In genomic region chr6:26156105-26156849, GRCh38 we compare ENCODE assay signal across 8 cellular contexts.
DNase-seq lines count a peak whose midpoint lies in the region; ATAC-seq and TF ChIP-seq lines count a peak whose summit lies in the region.

No MANE protein-coding gene starts in this region.

- H3K9me3 ChIP-seq in ovary = no peaks in the 10 kb centered on the region
- H3K9me3 ChIP-seq in thymus (ENCODE audit: control insufficient read depth) = no peaks in the 10 kb centered on the region

- DNase-seq in GM03348 (ENCODE audit: low spot score) (peak; percentile 94), HEK293T (ENCODE audit: extremely low spot score) (peak; percentile 88), MV-4-11 (lab: John Stamatoyannopoulos, UW) (peak; percentile 90), SKM-1 (lab: John Stamatoyannopoulos, UW; ENCODE audit: unreplicated experiment) (peak; percentile 70), Right ventricle myocardium inferior (ENCODE audit: missing footprints) (peak; percentile 96), ovary (peak; percentile 90 to 96 (median 94))
- DNase-seq in activated naive CD8-positive, alpha-beta T cell treated with anti-CD3 and anti-CD28 coated beads, Interleukin-2, amount 10 ng/mL, durations not matched to agents 7 days and 5 days = peak; percentile 94

- peaks cover 43% of the 10 kb centered on the region for H3K4me1 Mint-ChIP-seq in activated naive CD8-positive, alpha-beta T cell treated with anti-CD3 and anti-CD28 coated beads, Interleukin-2, amount 10 ng/mL, durations not matched to agents 7 days and 5 days

- H3K4me3 ChIP-seq in ovary (peak overlapping the region; percentile 77), thymus (ENCODE audit: low read length) (peak overlapping the region; percentile 77)

- CTCF ChIA-PET in HEK293T (lab: Yijun Ruan, JAX) = interaction anchor here (0.7 to 1.1 kb wide), 2 partner anchors 22 to 91 kb away, joined by 3 read pairs; no protein-coding TSS in a partner anchor

- peak overlapping the region; percentile 99 for H3K27ac Mint-ChIP-seq in activated naive CD8-positive, alpha-beta T cell treated with anti-CD3 and anti-CD28 coated beads, Interleukin-2, amount 10 ng/mL, durations not matched to agents 7 days and 5 days

- H3K27me3 ChIP-seq in ovary (no peaks in the 10 kb centered on the region), thymus (ENCODE audit: control insufficient read depth, insufficient read depth) (no peaks in the 10 kb centered on the region)

- 0 to 1% (median 0%) methylated on average over 61 of the region's 61 CpGs for WGBS in ovary, 3 donors
- WGBS in thymus = under 1% methylated on average over 61 of the region's 61 CpGs

- peak overlapping the region; percentile 51 to 98 for H3K27ac ChIP-seq in ovary
- peak overlapping the region; percentile 100 for H3K27ac ChIP-seq in thymus (ENCODE audit: low read depth)

- intact Hi-C loops in Right ventricle myocardium inferior (cut with DNase I) = loop anchor here (5.0 kb wide), 2 partner anchors 41 to 976 kb away; a partner anchor contains a TSS
- intact Hi-C loops in ovary (cut with DNase I) = loop anchor here (2.0 to 5.0 kb wide), 4 partner anchors 31 to 99 kb away; a partner anchor contains a TSS

- no peaks in the 10 kb centered on the region for H3K9me3 Mint-ChIP-seq in activated naive CD8-positive, alpha-beta T cell treated with anti-CD3 and anti-CD28 coated beads, Interleukin-2, amount 10 ng/mL, durations not matched to agents 7 days and 5 days

- POLR2A ChIA-PET in HEK293T (lab: Yijun Ruan, JAX) = interaction anchor here (0.8 to 10.2 kb wide), 45 partner anchors 9 to 1737 kb away, joined by 3 to 822 read pairs (median 10); a partner anchor contains a TSS
- POLR2A ChIA-PET in activated naive CD8-positive, alpha-beta T cell treated with anti-CD3 and anti-CD28 coated beads, Interleukin-2, amount 10 ng/mL, durations not matched to agents 7 days and 5 days (lab: Charles Lee) = interaction anchor here (0.6 to 8.5 kb wide), 57 partner anchors 9 to 1737 kb away, joined by 3 to 2352 read pairs (median 18); partner anchors contain the start of genes HFE and HMGN4

- H3K4me3 Mint-ChIP-seq in activated naive CD8-positive, alpha-beta T cell treated with anti-CD3 and anti-CD28 coated beads, Interleukin-2, amount 10 ng/mL, durations not matched to agents 7 days and 5 days = peak overlapping the region; percentile 100

- TF ChIP-seq POLR2A in ovary (IDR thresholded peaks at IDR 0.05) = peak; percentile 100

- H3K4me1 ChIP-seq in ovary (ENCODE audit: insufficient read depth) (no peaks in the 10 kb centered on the region), thymus (ENCODE audit: control insufficient read depth, insufficient read depth, low read length) (peaks cover 2% of the 10 kb centered on the region)

- peak; percentile 44 for ATAC-seq in activated naive CD8-positive, alpha-beta T cell treated with anti-CD3 and anti-CD28 coated beads, Interleukin-2, amount 10 ng/mL, durations not matched to agents 7 days and 5 days (ENCODE audit: low read depth)
- ATAC-seq in Right ventricle myocardium inferior = peak; percentile 90

- TF ChIP-seq CTCF in ovary (IDR thresholded peaks at IDR 0.05) = peak in 2 of 3 donors; percentile 12 to 17

- peaks cover 19% of the 10 kb centered on the region for H3K36me3 Mint-ChIP-seq in activated naive CD8-positive, alpha-beta T cell treated with anti-CD3 and anti-CD28 coated beads, Interleukin-2, amount 10 ng/mL, durations not matched to agents 7 days and 5 days

- no peaks in the 10 kb centered on the region for H3K36me3 ChIP-seq in ovary
- H3K36me3 ChIP-seq in thymus (ENCODE audit: control insufficient read depth, insufficient read depth) = no peaks in the 10 kb centered on the region

- H3K27me3 Mint-ChIP-seq in activated naive CD8-positive, alpha-beta T cell treated with anti-CD3 and anti-CD28 coated beads, Interleukin-2, amount 10 ng/mL, durations not matched to agents 7 days and 5 days = no peaks in the 10 kb centered on the region

- no peak for TF ChIP-seq EP300 in ovary (IDR thresholded peaks at IDR 0.05)

TF ChIP-seq in HEK293T, 16 proteins besides CTCF, POLR2A, EP300 and RAD21:
- TF ChIP-seq CTBP1 (IDR thresholded peaks at IDR 0.05; ENCODE audit: borderline replicate concordance) (peak; percentile 66; the same call in 1 of the 2 replicates), FOXA1 (IDR thresholded peaks at IDR 0.05) (no peak), BHLHE40 (IDR thresholded peaks at IDR 0.05; ENCODE audit: borderline replicate concordance) (no peak), L3MBTL2 (conservative IDR thresholded peaks at IDR 0.05) (no peak), ARNT (IDR thresholded peaks at IDR 0.05) (peak; percentile 27; the same call in 1 of the 2 replicates), ZNF384 (IDR thresholded peaks at IDR 0.05) (no peak), ELF4 (IDR thresholded peaks at IDR 0.05) (peak; percentile 94; the same call in 1 of the 2 replicates), HDGF (IDR thresholded peaks at IDR 0.05; ENCODE audit: borderline replicate concordance) (no peak), NFRKB (IDR thresholded peaks at IDR 0.05) (no peak), SP1 (IDR thresholded peaks at IDR 0.05) (no peak), PKNOX1 (IDR thresholded peaks at IDR 0.05) (no peak), SUZ12 (IDR thresholded peaks at IDR 0.05) (no peak)

Comparison
In these comparisons a context has a peak if more than half of its experiments do, and no peak if none do; other contexts are left out.
1. Peak in every context shown above with its lines: DNase-seq, ATAC-seq, H3K4me3 ChIP-seq and H3K27ac ChIP-seq.